ENCODE assay signal across 7 cellular contexts in genomic region chr1:54911076-54911475, GRCh38. TPM values are rescaled to one million over a fixed set of nuclear protein-coding genes. Genes with fewer than 3 reads are reported as not detected.
DNase-seq lines count a peak whose midpoint lies in the region; ATAC-seq, FAIRE-seq and TF ChIP-seq lines count a peak whose summit lies in the region.
"Not testable (repeated sequence)": the region's sequence is repeated elsewhere in the genome, so short reads cannot be mapped to it uniquely, and the experiment has no call there.

No MANE protein-coding gene starts in this region.

- not testable (repeated sequence) for FAIRE-seq in K562 (lab: Jason Lieb, UNC)

- H3K79me2 ChIP-seq in K562 (ENCODE audit: control insufficient read depth, insufficient read depth, low read length), result not testable (repeated sequence)

- in situ Hi-C loops in K562 (cut with MboI), result not testable (repeated sequence)

- TF ChIP-seq POLR2A in K562 (conservative IDR thresholded peaks at IDR 0.05), result not testable (repeated sequence)

- TF ChIP-seq CTCF in K562 (IDR thresholded peaks at IDR 0.05 in 2 of 3, conservative IDR thresholded peaks at IDR 0.05 in 1 of 3; ENCODE audit: insufficient read depth in 2 of 3, low read depth in 1 of 3, low read length in 3 of 3), result not testable (repeated sequence)

- CTCF ChIA-PET in K562 (lab: Yijun Ruan, JAX; ENCODE audit: low intra/inter-chr PET ratio), result not testable (repeated sequence)

- H4K20me1 ChIP-seq in K562 (replicated peaks; ENCODE audit: control insufficient read depth, insufficient read depth, low read length), result not testable (repeated sequence)

- BruUV-seq in K562 (replicated peaks; lab: Mats Ljungman, UMichigan), result not testable (repeated sequence)

- TF ChIP-seq EP300 in K562 (IDR thresholded peaks at IDR 0.05; ENCODE audit: low read length), result not testable (repeated sequence)

- H3K9me3 ChIP-seq in K562 (replicated peaks; ENCODE audit: control insufficient read depth, insufficient read depth, low read depth, low read length), result not testable (repeated sequence)

- H3K27me3 ChIP-seq in K562 (ENCODE audit: control insufficient read depth in 2 of 2, insufficient read depth in 2 of 2, low read length in 2 of 2), result peaks cover 27 to 37% of the 10 kb centered on the region in 2 experiments

- not testable (repeated sequence) for H3K9me1 ChIP-seq in K562 (ENCODE audit: control insufficient read depth, insufficient read depth, low read length)

- POLR2A ChIA-PET in K562 (lab: Yijun Ruan, JAX), result interaction anchor here (0.6 to 2.0 kb wide), 3 partner anchors 24 to 1148 kb away, joined by 3 to 5 read pairs (median 4); partner anchors contain the start of gene DHCR24

- WGBS in K562 (ENCODE audit: insufficient coverage, low coverage, missing lambda C conversion rate), result 6% methylated on average over 12 of the region's 14 CpGs

- not testable (repeated sequence) for H3K36me3 ChIP-seq in K562 (ENCODE audit: control insufficient read depth, insufficient read depth, low read length)

- H2AFZ ChIP-seq in K562 (ENCODE audit: low read depth, low read length), result not testable (repeated sequence)

- not testable (repeated sequence) for H3K27ac ChIP-seq in K562 (ENCODE audit: extremely low read depth, low read depth, low read length)

- H3K9ac ChIP-seq in K562 (ENCODE audit: insufficient read depth in 1 of 2, low read depth in 2 of 2, low read length in 2 of 2), result not testable (repeated sequence)

- ATAC-seq in K562, result not testable (repeated sequence)

- intact Hi-C loops in K562 (cut with micrococcal nuclease), result not testable (repeated sequence)

- TF ChIP-seq RAD21 in K562 (CRISPR knock-in tag; conservative IDR thresholded peaks at IDR 0.05 in 1 of 2, IDR thresholded peaks at IDR 0.05 in 1 of 2), result not testable (repeated sequence)

- peak in 38 of 56 donors; percentile 1 to 80 (median 35) for DNase-seq in amygdala (lab: John Stamatoyannopoulos, UW)
- not testable (repeated sequence) for DNase-seq in K562 (ENCODE audit: extremely low read depth in 1 of 4, low spot score in 3 of 4)
- DNase-seq in globus pallidus (ENCODE audit: low spot score), result peak; percentile 53
- peak; percentile 23 for DNase-seq in inferior parietal cortex (ENCODE audit: extremely low spot score)
- peak; percentile 31 for DNase-seq in midbrain (lab: John Stamatoyannopoulos, UW)
- DNase-seq in pons (ENCODE audit: low spot score), result peak; percentile 78
- peak; percentile 60 for DNase-seq in superior temporal gyrus (ENCODE audit: extremely low spot score)

- not testable (repeated sequence) for H3K4me1 ChIP-seq in K562 (replicated peaks in 1 of 2; ENCODE audit: control insufficient read depth in 2 of 2, insufficient read depth in 2 of 2, low read length in 2 of 2)

- peak overlapping the region; percentile 11; the same call in 1 of the 2 replicates for H3K4me2 ChIP-seq in K562 (ENCODE audit: insufficient read depth, low read length)

- not testable (repeated sequence) for H3K4me3 ChIP-seq in K562

RNA-seq across cellular contexts. Expression of gene DHCR24, which starts 24.1 kb away (rescaled TPM):
- total RNA-seq in K562 (2011; cell fraction: chromatin; rRNA removed; ENCODE audit: low replicate concordance), result 237 and 531 TPM in 2 replicates
- 417 and 435 TPM in 2 replicates for total RNA-seq in K562 (2011; cell fraction: nucleolus; rRNA removed)
- 411 and 423 TPM in 2 replicates for total RNA-seq in K562 (2011; cell fraction: nucleoplasm; rRNA removed)
- total RNA-seq in K562 (2014; rRNA removed) (93.5 and 113 TPM in 2 replicates), K562 (2014; rRNA removed; fragmentation: Illumina TruSeq; extraction: Trizol) (70.6 and 74.3 TPM in 2 replicates), K562 (2015; rRNA removed; fragmentation: Illumina TruSeq; extraction: Trizol) (79.9 and 82.1 TPM in 2 replicates), K562 (2021) (158 and 161 TPM in 2 replicates)
- polyA plus RNA-seq in K562 (2011; rRNA removed) (137 and 183 TPM in 2 replicates), K562 (2014; fragmentation: Illumina TruSeq; extraction: Trizol) (138 and 140 TPM in 2 replicates), K562 (2014; fragmentation: Nextera tagmentation; extraction: Ambion mirVana) (10 to 100 TPM; 23.4 to 29.6 TPM), K562 (2014; rRNA removed) (69.9 and 70.7 TPM in 2 replicates)
- 207 and 209 TPM in 2 replicates for polyA plus RNA-seq in K562 (2011; cell fraction: cytosol; rRNA removed)
- polyA plus RNA-seq in K562 (2011; cell fraction: nucleus; rRNA removed), result 214 and 280 TPM in 2 replicates
- polyA plus RNA-seq in K562 (2012), result 93.6 and 212 TPM in 2 replicates
- polyA minus RNA-seq in K562 (2011; rRNA and poly(A)+ RNA removed), result 215 and 292 TPM in 2 replicates
- polyA minus RNA-seq in K562 (2011; cell fraction: cytosol; rRNA and poly(A)+ RNA removed), result 158 and 163 TPM in 2 replicates
- polyA minus RNA-seq in K562 (2011; cell fraction: nucleus; rRNA and poly(A)+ RNA removed), result 97.6 and 98.3 TPM in 2 replicates
